13 cellular contexts compared by ENCODE assay signal in genomic region chr11:204587-205109, GRCh38. TPM values are rescaled to one million over a fixed set of nuclear protein-coding genes. Genes with fewer than 3 reads are reported as not detected.
DNase-seq lines count a peak whose midpoint lies in the region; ATAC-seq and TF ChIP-seq lines count a peak whose summit lies in the region.
"Had no signal": no experiment of that assay in that cellular context is flagged by ENCODE, and none has a peak within 500 bp of the region (broad histone marks: within the 10 kb centered on the region; RNA-seq: fewer than 3 reads in every experiment).

No MANE protein-coding gene starts in this region.

- DNase-seq in stimulated activated naive CD8-positive, alpha-beta T cell treated with anti-CD3 and anti-CD28 coated beads, Interleukin-15, amount 100 ng/mL, for 72 hours = no peak
- DNase-seq in activated T-cell treated with anti-CD3 and anti-CD28 coated beads, Interleukin-2, amount 50 U/mL, for 48 hours = peak; percentile 7 to 15
- DNase-seq in mesenchymal stem cell (no peak), esophagus squamous epithelium (lab: John Stamatoyannopoulos, UW) (no peak), thyroid gland (no peak)
- DNase-seq: activated naive CD8-positive, alpha-beta T cell treated with anti-CD3 and anti-CD28 coated beads, Interleukin-2, amount 10 ng/mL, durations not matched to agents 7 days and 5 days; H9; NCI-H1105 had no signal

- H2BK12ac ChIP-seq in mesenchymal stem cell (ENCODE audit: low read length in 2 of 2) = no peak overlapping the region

- H2AFZ ChIP-seq in mesenchymal stem cell (ENCODE audit: low read depth, low read length) = no peak overlapping the region

- H3K36me3 ChIP-seq in mesenchymal stem cell (ENCODE audit: control insufficient read depth in 1 of 2, insufficient read depth in 2 of 2, low read depth in 1 of 2, low read length in 2 of 2) (peaks cover 53 to 54% of the 10 kb centered on the region in 2 experiments), esophagus squamous epithelium (peaks cover 3 to 60% (median 18%) of the 10 kb centered on the region in 3 donors), thyroid gland (peaks cover 10 to 16% of the 10 kb centered on the region in 2 donors)

- H3K4me1 ChIP-seq in mesenchymal stem cell (ENCODE audit: control insufficient read depth, insufficient read depth, low read depth, low read length) (peaks cover 42% of the 10 kb centered on the region), esophagus squamous epithelium (peaks cover 18 to 52% (median 21%) of the 10 kb centered on the region in 3 donors), thyroid gland (peaks cover 15 to 22% of the 10 kb centered on the region in 2 donors)

- H3K4ac ChIP-seq in mesenchymal stem cell (ENCODE audit: low read depth in 1 of 2, low read length in 2 of 2) = no peak overlapping the region

- no peak overlapping the region for H2BK15ac ChIP-seq in mesenchymal stem cell (ENCODE audit: low read depth, poor library complexity, severe bottlenecking)

- H3K9me3 Mint-ChIP-seq in stimulated activated naive CD8-positive, alpha-beta T cell treated with anti-CD3 and anti-CD28 coated beads, Interleukin-15, Interleukin-2, amounts not matched to agents 100 ng/mL and 50 ng/mL, for 24 hours = no peaks in the 10 kb centered on the region
- no peaks in the 10 kb centered on the region for H3K9me3 Mint-ChIP-seq in stimulated activated naive CD8-positive, alpha-beta T cell treated with anti-CD3 and anti-CD28 coated beads, Interleukin-15, amount 100 ng/mL, for 72 hours
- H3K9me3 Mint-ChIP-seq: activated naive CD8-positive, alpha-beta T cell treated with anti-CD3 and anti-CD28 coated beads, Interleukin-2, amount 10 ng/mL, durations not matched to agents 7 days and 5 days; central memory CD8-positive, alpha-beta T cell; H9; memory B cell had no signal

- H3K27ac Mint-ChIP-seq in stimulated activated naive CD8-positive, alpha-beta T cell treated with anti-CD3 and anti-CD28 coated beads, Interleukin-15, Interleukin-2, amounts not matched to agents 100 ng/mL and 50 ng/mL, for 24 hours = peak overlapping the region; percentile 67
- H3K27ac Mint-ChIP-seq in stimulated activated naive CD8-positive, alpha-beta T cell treated with anti-CD3 and anti-CD28 coated beads, Interleukin-15, amount 100 ng/mL, for 72 hours = peak overlapping the region in 1 of 2 donors; percentile 12
- H3K27ac Mint-ChIP-seq: H9, memory B cell had no signal

- peaks cover 63% of the 10 kb centered on the region for H3K4me1 Mint-ChIP-seq in stimulated activated naive CD8-positive, alpha-beta T cell treated with anti-CD3 and anti-CD28 coated beads, Interleukin-15, Interleukin-2, amounts not matched to agents 100 ng/mL and 50 ng/mL, for 24 hours (ENCODE audit: low read depth)
- peaks cover 62% of the 10 kb centered on the region for H3K4me1 Mint-ChIP-seq in stimulated activated naive CD8-positive, alpha-beta T cell treated with anti-CD3 and anti-CD28 coated beads, Interleukin-15, amount 100 ng/mL, for 72 hours

- H3K27me3 Mint-ChIP-seq in stimulated activated naive CD8-positive, alpha-beta T cell treated with anti-CD3 and anti-CD28 coated beads, Interleukin-15, Interleukin-2, amounts not matched to agents 100 ng/mL and 50 ng/mL, for 24 hours = no peaks in the 10 kb centered on the region
- no peaks in the 10 kb centered on the region for H3K27me3 Mint-ChIP-seq in stimulated activated naive CD8-positive, alpha-beta T cell treated with anti-CD3 and anti-CD28 coated beads, Interleukin-15, amount 100 ng/mL, for 72 hours
- H3K27me3 Mint-ChIP-seq: activated naive CD8-positive, alpha-beta T cell treated with anti-CD3 and anti-CD28 coated beads, Interleukin-2, amount 10 ng/mL, durations not matched to agents 7 days and 5 days; central memory CD8-positive, alpha-beta T cell; memory B cell had no signal

- H3K23ac ChIP-seq in mesenchymal stem cell (ENCODE audit: low read length in 2 of 2) = no peak overlapping the region

- no peak overlapping the region for H2BK120ac ChIP-seq in mesenchymal stem cell (ENCODE audit: low read depth, low read length)

- H3K27me3 ChIP-seq in mesenchymal stem cell (ENCODE audit: control insufficient read depth in 1 of 2, insufficient read depth in 1 of 2, low read length in 2 of 2) = no peaks in the 10 kb centered on the region
- H3K27me3 ChIP-seq in esophagus squamous epithelium = no peaks in the 10 kb centered on the region
- no peaks in the 10 kb centered on the region for H3K27me3 ChIP-seq in thyroid gland

- no peak overlapping the region for H2BK5ac ChIP-seq in mesenchymal stem cell (ENCODE audit: low read depth, low read length, poor library complexity, severe bottlenecking)

- H3K9me3 ChIP-seq in mesenchymal stem cell (ENCODE audit: control insufficient read depth, low read length) (no peaks in the 10 kb centered on the region), esophagus squamous epithelium (no peaks in the 10 kb centered on the region), thyroid gland (no peaks in the 10 kb centered on the region)

- TF ChIP-seq CTCF in esophagus squamous epithelium (IDR thresholded peaks at IDR 0.05) (no peak), thyroid gland (IDR thresholded peaks at IDR 0.05) (no peak)

- H3K14ac ChIP-seq in mesenchymal stem cell (ENCODE audit: low read length in 2 of 2) = no peak overlapping the region

- H4K91ac ChIP-seq in mesenchymal stem cell (ENCODE audit: low read length) = peak overlapping the region; percentile 55

- H3K4me3 Mint-ChIP-seq in stimulated activated naive CD8-positive, alpha-beta T cell treated with anti-CD3 and anti-CD28 coated beads, Interleukin-15, Interleukin-2, amounts not matched to agents 100 ng/mL and 50 ng/mL, for 24 hours = peak overlapping the region; percentile 23
- peak overlapping the region in 1 of 2 donors; percentile 21 for H3K4me3 Mint-ChIP-seq in stimulated activated naive CD8-positive, alpha-beta T cell treated with anti-CD3 and anti-CD28 coated beads, Interleukin-15, amount 100 ng/mL, for 72 hours

- H3K4me3 ChIP-seq in mesenchymal stem cell (ENCODE audit: insufficient read depth in 1 of 2, low read depth in 1 of 2, low read length in 2 of 2) (no peak overlapping the region), esophagus squamous epithelium (no peak overlapping the region), thyroid gland (replicated peaks in 1 of 3) (no peak overlapping the region)

- H3K36me3 Mint-ChIP-seq in stimulated activated naive CD8-positive, alpha-beta T cell treated with anti-CD3 and anti-CD28 coated beads, Interleukin-15, Interleukin-2, amounts not matched to agents 100 ng/mL and 50 ng/mL, for 24 hours (ENCODE audit: low read depth) = peaks cover 48% of the 10 kb centered on the region

- H3K18ac ChIP-seq in mesenchymal stem cell (ENCODE audit: low read depth in 1 of 2, low read length in 2 of 2) = no peak overlapping the region

- peak overlapping the region; percentile 40 for H4K8ac ChIP-seq in mesenchymal stem cell (ENCODE audit: low read length)

- H3K9ac ChIP-seq in mesenchymal stem cell (ENCODE audit: low read length) = no peak overlapping the region

- no peak overlapping the region for H3K27ac ChIP-seq in mesenchymal stem cell (ENCODE audit: low read length, poor library complexity, severe bottlenecking)
- H3K27ac ChIP-seq in esophagus squamous epithelium = no peak overlapping the region
- H3K27ac ChIP-seq in thyroid gland = no peak overlapping the region

- 91% methylated on average over 11 of the region's 12 CpGs for WGBS in mesenchymal stem cell
- no CpG with 5 or more reads among the region's 12 CpGs for WGBS in esophagus squamous epithelium, 2 donors
- WGBS in thyroid gland, 2 donors = 83 to 92% methylated on average over 3 to 9 of the region's 12 CpGs

- H3K79me1 ChIP-seq in mesenchymal stem cell (replicated peaks; ENCODE audit: low read length, poor library complexity, severe bottlenecking) = peaks cover 25% of the 10 kb centered on the region

- no peak overlapping the region for H2AK5ac ChIP-seq in mesenchymal stem cell (ENCODE audit: low read length, severe bottlenecking)

- ATAC-seq in stimulated activated naive CD8-positive, alpha-beta T cell treated with anti-CD3 and anti-CD28 coated beads, Interleukin-15, amount 100 ng/mL, for 72 hours = no peak
- ATAC-seq in GM18867 (IDR thresholded peaks at IDR 0.05; ENCODE audit: unreplicated experiment) = no peak

- intact Hi-C loops in esophagus squamous epithelium (cut with DNase I) (no loop called here), thyroid gland (cut with DNase I) (loop anchor here (5.0 to 10.0 kb wide), 5 partner anchors 33 to 300 kb away; partner anchors contain the start of genes B4GALNT4, PGGHG, PSMD13 and PTDSS2)

- no peak overlapping the region for H3K4me2 ChIP-seq in mesenchymal stem cell (ENCODE audit: low read length, poor library complexity, severe bottlenecking)

- TF ChIP-seq POLR2A in esophagus squamous epithelium (IDR thresholded peaks at IDR 0.05) = no peak
- no peak for TF ChIP-seq POLR2A in thyroid gland (IDR thresholded peaks at IDR 0.05)

RNA-seq across cellular contexts. Expression of gene BET1L, which starts 2.6 kb away (rescaled TPM):
- 52.8 TPM for polyA plus RNA-seq in mesenchymal stem cell (2013, experiment 1 of 2)
- polyA plus RNA-seq in mesenchymal stem cell (2013, experiment 2 of 2) = 52.1 TPM
- total RNA-seq in esophagus squamous epithelium = 10 to 100 TPM; 16.3 to 24.8 (median 17.1) TPM
- 10 to 100 TPM; 22.2 to 39.5 (median 33.8) TPM for total RNA-seq in thyroid gland

RNA-seq across cellular contexts. Expression of gene RIC8A, which starts 2.9 kb away (rescaled TPM):
- 77.3 TPM for polyA plus RNA-seq in mesenchymal stem cell (2013, experiment 1 of 2)
- polyA plus RNA-seq in mesenchymal stem cell (2013, experiment 2 of 2) = 76.9 TPM
- total RNA-seq in esophagus squamous epithelium (10 to 100 TPM; 48.3 to 71.1 (median 60.2) TPM), thyroid gland (100 to 1,000 TPM in 2 of 4 donors, 10 to 100 TPM in 2; 65.8 to 128 (median 99.8) TPM)

RNA-seq across cellular contexts. Expression of gene SCGB1C1, which starts 11.8 kb away (rescaled TPM):
- polyA plus RNA-seq in mesenchymal stem cell (2013, experiment 1 of 2) = not detected
- not detected for polyA plus RNA-seq in mesenchymal stem cell (2013, experiment 2 of 2)
- not detected for total RNA-seq in esophagus squamous epithelium
- not detected for total RNA-seq in thyroid gland
- total RNA-seq: activated naive CD8-positive, alpha-beta T cell treated with anti-CD3 and anti-CD28 coated beads, Interleukin-2, amount 10 ng/mL, durations not matched to agents 7 days and 5 days; H9; skeletal muscle tissue had no signal

RNA-seq across cellular contexts. Expression of gene SIRT3, which starts 31.5 kb away (rescaled TPM):
- 10.2 TPM for polyA plus RNA-seq in mesenchymal stem cell (2013, experiment 1 of 2)
- 10.2 TPM for polyA plus RNA-seq in mesenchymal stem cell (2013, experiment 2 of 2)
- 1 to 10 TPM; 2.5 to 8.3 (median 6.1) TPM for total RNA-seq in esophagus squamous epithelium
- total RNA-seq in thyroid gland = 10 to 100 TPM; 14.3 to 21.2 (median 17.0) TPM

RNA-seq across cellular contexts. Expression of gene PSMD13, which starts 32.1 kb away (rescaled TPM):
- 66.4 TPM for polyA plus RNA-seq in mesenchymal stem cell (2013, experiment 1 of 2)
- polyA plus RNA-seq in mesenchymal stem cell (2013, experiment 2 of 2) = 68.0 TPM
- total RNA-seq in esophagus squamous epithelium = 100 to 1,000 TPM in 2 of 4 donors, 10 to 100 TPM in 2; 46.4 to 116 (median 105) TPM
- 100 to 1,000 TPM in 1 of 4 donors, 10 to 100 TPM in 3; 64.7 to 111 (median 77.7) TPM for total RNA-seq in thyroid gland

Comparison
In these comparisons a context has a peak if more than half of its experiments do, and no peak if none do; other contexts are left out.
1. DNase-seq: peak in activated T-cell treated with anti-CD3 and anti-CD28 coated beads, Interleukin-2, amount 50 U/mL, for 48 hours (2 of 2); none in stimulated activated naive CD8-positive, alpha-beta T cell treated with anti-CD3 and anti-CD28 coated beads, Interleukin-15, amount 100 ng/mL, for 72 hours (0 of 2), mesenchymal stem cell (single experiment), esophagus squamous epithelium (single experiment) and thyroid gland (0 of 2).